ENCODE assay signal across 1 cellular context in the genomic region with DNA sequence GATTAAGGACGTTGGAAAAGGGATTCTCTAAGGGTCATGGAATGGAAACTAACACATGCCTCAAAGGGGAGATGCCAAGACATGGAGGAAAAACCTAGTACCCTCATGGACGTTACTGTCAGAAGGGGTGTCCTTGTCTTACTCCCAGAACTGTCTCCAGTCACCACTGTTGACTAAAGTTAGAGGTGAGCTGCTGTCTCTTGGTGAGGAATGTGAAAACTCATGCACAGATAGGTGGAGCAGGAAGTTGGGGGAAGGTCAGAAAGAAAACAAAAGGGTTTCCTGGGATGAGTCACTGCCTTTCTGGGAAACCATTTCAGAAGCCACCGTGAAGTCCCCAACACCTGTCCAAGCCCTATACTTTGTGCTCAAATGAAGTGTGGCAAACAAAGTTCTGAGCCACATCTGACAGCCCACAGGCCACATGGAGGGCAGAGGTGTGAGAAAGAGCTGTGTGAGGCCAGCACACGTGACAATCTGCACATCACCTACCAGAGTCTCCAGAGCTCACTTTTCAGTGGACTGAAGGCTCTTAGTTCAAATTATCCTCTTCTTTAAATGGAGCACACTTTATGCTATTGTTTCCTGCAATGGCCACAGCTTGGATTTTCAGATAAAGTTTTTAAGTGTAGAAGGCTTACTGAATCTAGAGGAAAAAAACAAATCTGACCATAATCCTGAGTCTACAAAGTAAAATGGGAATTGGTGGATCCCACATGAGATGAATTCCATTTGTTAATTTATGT.
TF ChIP-seq lines count a peak whose summit lies in the region.

No MANE protein-coding gene starts in this region.

TF ChIP-seq in GM12878, 131 proteins besides CTCF, POLR2A, EP300 and RAD21 (continued from another document and continues in another):
- TF ChIP-seq, protein P1, sequence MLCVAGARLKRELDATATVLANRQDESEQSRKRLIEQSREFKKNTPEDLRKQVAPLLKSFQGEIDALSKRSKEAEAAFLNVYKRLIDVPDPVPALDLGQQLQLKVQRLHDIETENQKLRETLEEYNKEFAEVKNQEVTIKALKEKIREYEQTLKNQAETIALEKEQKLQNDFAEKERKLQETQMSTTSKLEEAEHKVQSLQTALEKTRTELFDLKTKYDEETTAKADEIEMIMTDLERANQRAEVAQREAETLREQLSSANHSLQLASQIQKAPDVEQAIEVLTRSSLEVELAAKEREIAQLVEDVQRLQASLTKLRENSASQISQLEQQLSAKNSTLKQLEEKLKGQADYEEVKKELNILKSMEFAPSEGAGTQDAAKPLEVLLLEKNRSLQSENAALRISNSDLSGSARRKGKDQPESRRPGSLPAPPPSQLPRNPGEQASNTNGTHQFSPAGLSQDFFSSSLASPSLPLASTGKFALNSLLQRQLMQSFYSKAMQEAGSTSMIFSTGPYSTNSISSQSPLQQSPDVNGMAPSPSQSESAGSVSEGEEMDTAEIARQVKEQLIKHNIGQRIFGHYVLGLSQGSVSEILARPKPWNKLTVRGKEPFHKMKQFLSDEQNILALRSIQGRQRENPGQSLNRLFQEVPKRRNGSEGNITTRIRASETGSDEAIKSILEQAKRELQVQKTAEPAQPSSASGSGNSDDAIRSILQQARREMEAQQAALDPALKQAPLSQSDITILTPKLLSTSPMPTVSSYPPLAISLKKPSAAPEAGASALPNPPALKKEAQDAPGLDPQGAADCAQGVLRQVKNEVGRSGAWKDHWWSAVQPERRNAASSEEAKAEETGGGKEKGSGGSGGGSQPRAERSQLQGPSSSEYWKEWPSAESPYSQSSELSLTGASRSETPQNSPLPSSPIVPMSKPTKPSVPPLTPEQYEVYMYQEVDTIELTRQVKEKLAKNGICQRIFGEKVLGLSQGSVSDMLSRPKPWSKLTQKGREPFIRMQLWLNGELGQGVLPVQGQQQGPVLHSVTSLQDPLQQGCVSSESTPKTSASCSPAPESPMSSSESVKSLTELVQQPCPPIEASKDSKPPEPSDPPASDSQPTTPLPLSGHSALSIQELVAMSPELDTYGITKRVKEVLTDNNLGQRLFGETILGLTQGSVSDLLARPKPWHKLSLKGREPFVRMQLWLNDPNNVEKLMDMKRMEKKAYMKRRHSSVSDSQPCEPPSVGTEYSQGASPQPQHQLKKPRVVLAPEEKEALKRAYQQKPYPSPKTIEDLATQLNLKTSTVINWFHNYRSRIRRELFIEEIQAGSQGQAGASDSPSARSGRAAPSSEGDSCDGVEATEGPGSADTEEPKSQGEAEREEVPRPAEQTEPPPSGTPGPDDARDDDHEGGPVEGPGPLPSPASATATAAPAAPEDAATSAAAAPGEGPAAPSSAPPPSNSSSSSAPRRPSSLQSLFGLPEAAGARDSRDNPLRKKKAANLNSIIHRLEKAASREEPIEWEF (IDR thresholded peaks at IDR 0.05; ENCODE audit: insufficient replicate concordance, low read depth, low read length), result no peak
- TF ChIP-seq SIX5 (IDR thresholded peaks at IDR 0.05; ENCODE audit: low read depth, low read length, severe bottlenecking), result no peak
- peak; percentile 89 for TF ChIP-seq FOXM1 (IDR thresholded peaks at IDR 0.05; ENCODE audit: low read depth, low read length)
- TF ChIP-seq, protein P2, sequence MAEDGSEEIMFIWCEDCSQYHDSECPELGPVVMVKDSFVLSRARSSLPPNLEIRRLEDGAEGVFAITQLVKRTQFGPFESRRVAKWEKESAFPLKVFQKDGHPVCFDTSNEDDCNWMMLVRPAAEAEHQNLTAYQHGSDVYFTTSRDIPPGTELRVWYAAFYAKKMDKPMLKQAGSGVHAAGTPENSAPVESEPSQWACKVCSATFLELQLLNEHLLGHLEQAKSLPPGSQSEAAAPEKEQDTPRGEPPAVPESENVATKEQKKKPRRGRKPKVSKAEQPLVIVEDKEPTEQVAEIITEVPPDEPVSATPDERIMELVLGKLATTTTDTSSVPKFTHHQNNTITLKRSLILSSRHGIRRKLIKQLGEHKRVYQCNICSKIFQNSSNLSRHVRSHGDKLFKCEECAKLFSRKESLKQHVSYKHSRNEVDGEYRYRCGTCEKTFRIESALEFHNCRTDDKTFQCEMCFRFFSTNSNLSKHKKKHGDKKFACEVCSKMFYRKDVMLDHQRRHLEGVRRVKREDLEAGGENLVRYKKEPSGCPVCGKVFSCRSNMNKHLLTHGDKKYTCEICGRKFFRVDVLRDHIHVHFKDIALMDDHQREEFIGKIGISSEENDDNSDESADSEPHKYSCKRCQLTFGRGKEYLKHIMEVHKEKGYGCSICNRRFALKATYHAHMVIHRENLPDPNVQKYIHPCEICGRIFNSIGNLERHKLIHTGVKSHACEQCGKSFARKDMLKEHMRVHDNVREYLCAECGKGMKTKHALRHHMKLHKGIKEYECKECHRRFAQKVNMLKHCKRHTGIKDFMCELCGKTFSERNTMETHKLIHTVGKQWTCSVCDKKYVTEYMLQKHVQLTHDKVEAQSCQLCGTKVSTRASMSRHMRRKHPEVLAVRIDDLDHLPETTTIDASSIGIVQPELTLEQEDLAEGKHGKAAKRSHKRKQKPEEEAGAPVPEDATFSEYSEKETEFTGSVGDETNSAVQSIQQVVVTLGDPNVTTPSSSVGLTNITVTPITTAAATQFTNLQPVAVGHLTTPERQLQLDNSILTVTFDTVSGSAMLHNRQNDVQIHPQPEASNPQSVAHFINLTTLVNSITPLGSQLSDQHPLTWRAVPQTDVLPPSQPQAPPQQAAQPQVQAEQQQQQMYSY (CRISPR knock-in tag; IDR thresholded peaks at IDR 0.05), result no peak
- peak; percentile 93; the same call in 1 of the 2 replicates for TF ChIP-seq BACH1 (IDR thresholded peaks at IDR 0.05; ENCODE audit: borderline replicate concordance)
- no peak for TF ChIP-seq ESRRA (IDR thresholded peaks at IDR 0.05; ENCODE audit: low read length)
- TF ChIP-seq NFXL1 (IDR thresholded peaks at IDR 0.05; ENCODE audit: borderline replicate concordance), result no peak
- TF ChIP-seq ZBED1 (IDR thresholded peaks at IDR 0.05; ENCODE audit: borderline replicate concordance), result peak; percentile 61; the same call in 1 of the 2 replicates
- TF ChIP-seq PKNOX1 (IDR thresholded peaks at IDR 0.05), result peak; percentile 64
- no peak for TF ChIP-seq TAF1 (IDR thresholded peaks at IDR 0.05; ENCODE audit: borderline replicate concordance, low read depth, low read length)
- peak; percentile 73 for TF ChIP-seq SP1 (IDR thresholded peaks at IDR 0.05; ENCODE audit: low read depth, low read length)
- peak; percentile 12; the same call in 1 of the 2 replicates for TF ChIP-seq SMC3 (IDR thresholded peaks at IDR 0.05; ENCODE audit: borderline replicate concordance, low read length)
- TF ChIP-seq MXI1 (IDR thresholded peaks at IDR 0.05; ENCODE audit: low read depth, low read length), result 0 out of 2 replicates have a peak, but pooled peaks have one; percentile 24
- no peak for TF ChIP-seq MYB (IDR thresholded peaks at IDR 0.05; ENCODE audit: borderline replicate concordance, low read depth, low read length)
- TF ChIP-seq BCLAF1 (IDR thresholded peaks at IDR 0.05), result no peak
- peak; percentile 93 for TF ChIP-seq IRF4 (IDR thresholded peaks at IDR 0.05; ENCODE audit: low read depth, low read length)
- no peak for TF ChIP-seq CBX3 (IDR thresholded peaks at IDR 0.05; ENCODE audit: borderline replicate concordance, low read depth)
- no peak for TF ChIP-seq KAT2A (conservative IDR thresholded peaks at IDR 0.05; ENCODE audit: control insufficient read depth, low read depth, low read length)
- TF ChIP-seq TBL1XR1 (IDR thresholded peaks at IDR 0.05; ENCODE audit: low read depth, low read length), result peak; percentile 80
- no peak for TF ChIP-seq WRNIP1 (IDR thresholded peaks at IDR 0.05; ENCODE audit: borderline replicate concordance, low read depth, low read length)
- TF ChIP-seq, protein P3, sequence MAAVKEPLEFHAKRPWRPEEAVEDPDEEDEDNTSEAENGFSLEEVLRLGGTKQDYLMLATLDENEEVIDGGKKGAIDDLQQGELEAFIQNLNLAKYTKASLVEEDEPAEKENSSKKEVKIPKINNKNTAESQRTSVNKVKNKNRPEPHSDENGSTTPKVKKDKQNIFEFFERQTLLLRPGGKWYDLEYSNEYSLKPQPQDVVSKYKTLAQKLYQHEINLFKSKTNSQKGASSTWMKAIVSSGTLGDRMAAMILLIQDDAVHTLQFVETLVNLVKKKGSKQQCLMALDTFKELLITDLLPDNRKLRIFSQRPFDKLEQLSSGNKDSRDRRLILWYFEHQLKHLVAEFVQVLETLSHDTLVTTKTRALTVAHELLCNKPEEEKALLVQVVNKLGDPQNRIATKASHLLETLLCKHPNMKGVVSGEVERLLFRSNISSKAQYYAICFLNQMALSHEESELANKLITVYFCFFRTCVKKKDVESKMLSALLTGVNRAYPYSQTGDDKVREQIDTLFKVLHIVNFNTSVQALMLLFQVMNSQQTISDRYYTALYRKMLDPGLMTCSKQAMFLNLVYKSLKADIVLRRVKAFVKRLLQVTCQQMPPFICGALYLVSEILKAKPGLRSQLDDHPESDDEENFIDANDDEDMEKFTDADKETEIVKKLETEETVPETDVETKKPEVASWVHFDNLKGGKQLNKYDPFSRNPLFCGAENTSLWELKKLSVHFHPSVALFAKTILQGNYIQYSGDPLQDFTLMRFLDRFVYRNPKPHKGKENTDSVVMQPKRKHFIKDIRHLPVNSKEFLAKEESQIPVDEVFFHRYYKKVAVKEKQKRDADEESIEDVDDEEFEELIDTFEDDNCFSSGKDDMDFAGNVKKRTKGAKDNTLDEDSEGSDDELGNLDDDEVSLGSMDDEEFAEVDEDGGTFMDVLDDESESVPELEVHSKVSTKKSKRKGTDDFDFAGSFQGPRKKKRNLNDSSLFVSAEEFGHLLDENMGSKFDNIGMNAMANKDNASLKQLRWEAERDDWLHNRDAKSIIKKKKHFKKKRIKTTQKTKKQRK (IDR thresholded peaks at IDR 0.05; ENCODE audit: low read depth, low read length), result no peak
- TF ChIP-seq LARP7 (IDR thresholded peaks at IDR 0.05), result no peak
- TF ChIP-seq ELK1 (IDR thresholded peaks at IDR 0.05; ENCODE audit: low read depth, low read length), result 0 out of 2 replicates have a peak, but pooled peaks have one; percentile 33
- TF ChIP-seq, protein P4, sequence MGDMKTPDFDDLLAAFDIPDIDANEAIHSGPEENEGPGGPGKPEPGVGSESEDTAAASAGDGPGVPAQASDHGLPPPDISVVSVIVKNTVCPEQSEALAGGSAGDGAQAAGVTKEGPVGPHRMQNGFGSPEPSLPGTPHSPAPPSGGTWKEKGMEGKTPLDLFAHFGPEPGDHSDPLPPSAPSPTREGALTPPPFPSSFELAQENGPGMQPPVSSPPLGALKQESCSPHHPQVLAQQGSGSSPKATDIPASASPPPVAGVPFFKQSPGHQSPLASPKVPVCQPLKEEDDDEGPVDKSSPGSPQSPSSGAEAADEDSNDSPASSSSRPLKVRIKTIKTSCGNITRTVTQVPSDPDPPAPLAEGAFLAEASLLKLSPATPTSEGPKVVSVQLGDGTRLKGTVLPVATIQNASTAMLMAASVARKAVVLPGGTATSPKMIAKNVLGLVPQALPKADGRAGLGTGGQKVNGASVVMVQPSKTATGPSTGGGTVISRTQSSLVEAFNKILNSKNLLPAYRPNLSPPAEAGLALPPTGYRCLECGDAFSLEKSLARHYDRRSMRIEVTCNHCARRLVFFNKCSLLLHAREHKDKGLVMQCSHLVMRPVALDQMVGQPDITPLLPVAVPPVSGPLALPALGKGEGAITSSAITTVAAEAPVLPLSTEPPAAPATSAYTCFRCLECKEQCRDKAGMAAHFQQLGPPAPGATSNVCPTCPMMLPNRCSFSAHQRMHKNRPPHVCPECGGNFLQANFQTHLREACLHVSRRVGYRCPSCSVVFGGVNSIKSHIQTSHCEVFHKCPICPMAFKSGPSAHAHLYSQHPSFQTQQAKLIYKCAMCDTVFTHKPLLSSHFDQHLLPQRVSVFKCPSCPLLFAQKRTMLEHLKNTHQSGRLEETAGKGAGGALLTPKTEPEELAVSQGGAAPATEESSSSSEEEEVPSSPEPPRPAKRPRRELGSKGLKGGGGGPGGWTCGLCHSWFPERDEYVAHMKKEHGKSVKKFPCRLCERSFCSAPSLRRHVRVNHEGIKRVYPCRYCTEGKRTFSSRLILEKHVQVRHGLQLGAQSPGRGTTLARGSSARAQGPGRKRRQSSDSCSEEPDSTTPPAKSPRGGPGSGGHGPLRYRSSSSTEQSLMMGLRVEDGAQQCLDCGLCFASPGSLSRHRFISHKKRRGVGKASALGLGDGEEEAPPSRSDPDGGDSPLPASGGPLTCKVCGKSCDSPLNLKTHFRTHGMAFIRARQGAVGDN (IDR thresholded peaks at IDR 0.05), result peak; percentile 97
- TF ChIP-seq TCF12 (IDR thresholded peaks at IDR 0.05; ENCODE audit: low read depth, low read length), result peak; percentile 95
- no peak for TF ChIP-seq PAX8 (IDR thresholded peaks at IDR 0.05)
- TF ChIP-seq RFX5 (IDR thresholded peaks at IDR 0.05; ENCODE audit: low read depth, low read length), result no peak
- peak; percentile 56 for TF ChIP-seq KLF5 (IDR thresholded peaks at IDR 0.05; ENCODE audit: partially characterized antibody)
- 0 out of 2 replicates have a peak, but pooled peaks have one; percentile 30 for TF ChIP-seq SMARCA5 (IDR thresholded peaks at IDR 0.05)
